Comparison of ENCODE assay signal across 1 cellular context in genomic region chr7:90345016-90345415, GRCh38.
TF ChIP-seq lines count a peak whose summit lies in the region.

No MANE protein-coding gene starts in this region.

TF ChIP-seq in IMR-90, 13 proteins besides CTCF, POLR2A, EP300 and RAD21:
- TF ChIP-seq MAFK (IDR thresholded peaks at IDR 0.05; ENCODE audit: low read depth, low read length) (no peak), BHLHE40 (IDR thresholded peaks at IDR 0.05; ENCODE audit: low read depth, low read length) (no peak), MXI1 (IDR thresholded peaks at IDR 0.05; ENCODE audit: borderline replicate concordance, low read depth, low read length) (no peak), RFX5 (IDR thresholded peaks at IDR 0.05; ENCODE audit: low read depth, low read length) (no peak), FOS (IDR thresholded peaks at IDR 0.05; ENCODE audit: low read depth, low read length) (no peak), CHD1 (IDR thresholded peaks at IDR 0.05; ENCODE audit: low read depth, low read length) (no peak), RCOR1 (IDR thresholded peaks at IDR 0.05; ENCODE audit: insufficient replicate concordance, low read length) (no peak), USF2 (IDR thresholded peaks at IDR 0.05; ENCODE audit: low read depth, low read length) (no peak), MAZ (IDR thresholded peaks at IDR 0.05; ENCODE audit: borderline replicate concordance, low read depth, low read length) (no peak), CEBPB (IDR thresholded peaks at IDR 0.05; ENCODE audit: low read depth, low read length) (no peak), SMC3 (IDR thresholded peaks at IDR 0.05; ENCODE audit: low read depth, low read length) (no peak), NFE2L2 (IDR thresholded peaks at IDR 0.05; ENCODE audit: low read depth, low read length) (no peak), ELK1 (IDR thresholded peaks at IDR 0.05; ENCODE audit: borderline replicate concordance, low read depth, low read length) (no peak)
